Comparison of ENCODE assay signal across 6 cellular contexts in genomic region chr15:24518759-24519158, GRCh38.
DNase-seq lines count a peak whose midpoint lies in the region; ATAC-seq, FAIRE-seq and TF ChIP-seq lines count a peak whose summit lies in the region.
"Not testable (repeated sequence)": the region's sequence is repeated elsewhere in the genome, so short reads cannot be mapped to it uniquely, and the experiment has no call there.

No MANE protein-coding gene starts in this region.

- H3K4me3 Mint-ChIP-seq in astrocyte (ENCODE audit: unreplicated experiment) = not testable (repeated sequence)

- H3K9me3 ChIP-seq in astrocyte (ENCODE audit: insufficient read depth, low read depth, low read length) = not testable (repeated sequence)

- in situ Hi-C loops in astrocyte of the spinal cord (cut with HindIII; ENCODE audit: low sequenced_read_pairs) = not testable (repeated sequence)

- not testable (repeated sequence) for H3K4me1 Mint-ChIP-seq in astrocyte (ENCODE audit: low read depth, unreplicated experiment)

- not testable (repeated sequence) for FAIRE-seq in astrocyte (lab: Jason Lieb, UNC)

- intact Hi-C loops in Right ventricle myocardium inferior (cut with DNase I) = not testable (repeated sequence)

- H3K27me3 ChIP-seq in astrocyte (ENCODE audit: insufficient read depth, low read length) = not testable (repeated sequence)

- not testable (repeated sequence) for TF ChIP-seq CTCF in astrocyte (IDR thresholded peaks at IDR 0.05; ENCODE audit: insufficient read depth, low read depth, low read length); astrocyte of the spinal cord (IDR thresholded peaks at IDR 0.05; ENCODE audit: low read depth, low read length)

- not testable (repeated sequence) for H4K20me1 ChIP-seq in astrocyte (ENCODE audit: insufficient read depth, low read length)

- not testable (repeated sequence) for H3K27ac ChIP-seq in astrocyte (ENCODE audit: low read depth, low read length)

- H3K36me3 ChIP-seq in astrocyte (ENCODE audit: insufficient read depth, low read length) = not testable (repeated sequence)

- H3K27me3 Mint-ChIP-seq in astrocyte (ENCODE audit: low read depth, unreplicated experiment) = not testable (repeated sequence)

- H3K79me2 ChIP-seq in astrocyte (ENCODE audit: insufficient read depth, low read length) = not testable (repeated sequence)

- not testable (repeated sequence) for H3K4me2 ChIP-seq in astrocyte (ENCODE audit: low read length)

- not testable (repeated sequence) for H3K4me3 ChIP-seq in astrocyte (ENCODE audit: insufficient read depth, low read depth, low read length); astrocyte of the spinal cord (ENCODE audit: low read depth, low read length)

- not testable (repeated sequence) for H3K4me1 ChIP-seq in astrocyte (ENCODE audit: insufficient read depth, low read length)

- not testable (repeated sequence) for H2AFZ ChIP-seq in astrocyte (ENCODE audit: low read depth, low read length)

- H3K9ac ChIP-seq in astrocyte (ENCODE audit: low read length) = not testable (repeated sequence)

- ATAC-seq in Right ventricle myocardium inferior = peak; percentile 31

- H3K27ac Mint-ChIP-seq in astrocyte (ENCODE audit: unreplicated experiment) = not testable (repeated sequence)

- DNase-seq in Daoy (ENCODE audit: low read depth) (peak; percentile 46), HT1080 (ENCODE audit: low read depth) (peak; percentile 7), astrocyte (ENCODE audit: low read depth) (peak; percentile 2), astrocyte of the hippocampus (ENCODE audit: low read depth, low spot score) (peak; percentile 44), astrocyte of the spinal cord (ENCODE audit: low read depth, low spot score) (peak; percentile 1)
- DNase-seq in Right ventricle myocardium inferior (ENCODE audit: missing footprints) = not testable (repeated sequence)

- H3K9me3 Mint-ChIP-seq in astrocyte (ENCODE audit: unreplicated experiment) = peaks cover 13% of the 10 kb centered on the region

- H3K36me3 Mint-ChIP-seq in astrocyte (ENCODE audit: low read depth, unreplicated experiment) = not testable (repeated sequence)
